Comparison of ENCODE assay signal across 18 cellular contexts in the genomic region with DNA sequence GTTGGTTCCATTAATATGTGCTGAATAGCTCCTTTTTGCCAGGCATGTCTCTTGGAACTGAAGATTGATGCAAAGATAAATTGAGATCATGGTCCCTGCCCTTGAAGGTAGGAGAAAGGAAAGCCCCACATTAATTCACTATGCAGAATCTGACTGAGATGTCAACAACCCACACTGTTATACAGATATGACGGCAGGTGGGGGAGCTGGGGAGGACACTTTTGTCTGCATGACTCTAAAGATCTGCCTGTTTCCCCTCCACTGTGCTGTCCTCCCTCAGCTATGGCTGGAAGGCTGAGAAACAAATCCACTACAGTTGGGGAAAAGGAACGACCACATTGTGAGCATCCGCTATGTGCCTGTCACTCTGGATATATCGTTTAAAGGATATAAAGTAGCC. TPM values are rescaled to one million over a fixed set of nuclear protein-coding genes. Genes with fewer than 3 reads are reported as not detected.
DNase-seq lines count a peak whose midpoint lies in the region; ATAC-seq and TF ChIP-seq lines count a peak whose summit lies in the region.
"Had no signal": no experiment of that assay in that cellular context is flagged by ENCODE, and none has a peak within 500 bp of the region (broad histone marks: within the 10 kb centered on the region; RNA-seq: fewer than 3 reads in every experiment).

No MANE protein-coding gene starts in this region.

- H3K4ac ChIP-seq in IMR-90 (ENCODE audit: low read depth, low read length) (no peak overlapping the region), trophoblast cell (ENCODE audit: low read depth, low read length) (no peak overlapping the region)

- no peak overlapping the region for H3K56ac ChIP-seq in IMR-90 (ENCODE audit: extremely low read depth, insufficient read depth, low read length)

- no peaks in the 10 kb centered on the region for H3K79me2 ChIP-seq in trophoblast cell (ENCODE audit: control insufficient read depth, insufficient read depth, low read length, poor library complexity)

- no peak overlapping the region for H2BK15ac ChIP-seq in IMR-90 (ENCODE audit: low read depth, low read length)

- H4K5ac ChIP-seq in IMR-90 (ENCODE audit: low read depth, low read length) = no peak overlapping the region

- H2BK120ac ChIP-seq in IMR-90 (ENCODE audit: low read depth, low read length) (no peak overlapping the region), trophoblast cell (ENCODE audit: insufficient read depth, low read length, poor library complexity) (no peak overlapping the region)

- CTCF ChIA-PET in IMR-90 (lab: Yijun Ruan, JAX) = interaction anchor here (2.3 kb wide), 1 partner anchor 17 kb away, joined by 11 read pairs; no protein-coding TSS in a partner anchor

- no TSS peak for BruUV-seq in IMR-90 (replicated peaks; lab: Mats Ljungman, UMichigan)

- no peak overlapping the region for H4K12ac ChIP-seq in trophoblast cell (ENCODE audit: low read depth, low read length)

- H3K27me3 ChIP-seq in IMR-90 (ENCODE audit: control insufficient read depth, insufficient read depth, low read length) (no peaks in the 10 kb centered on the region), trophoblast cell (ENCODE audit: insufficient read depth, low read length) (no peaks in the 10 kb centered on the region), MG63 (no peaks in the 10 kb centered on the region)

- H3K27me3 Mint-ChIP-seq in T-helper 17 cell (peaks cover 30% of the 10 kb centered on the region), immature natural killer cell (ENCODE audit: low read depth in 3 of 3) (peaks cover 2 to 4% (median 3%) of the 10 kb centered on the region in 3 donors)

- H2BK5ac ChIP-seq in IMR-90 (ENCODE audit: low read depth, low read length, poor library complexity, severe bottlenecking) (no peak overlapping the region), trophoblast cell (ENCODE audit: low read depth, low read length, poor library complexity) (no peak overlapping the region)

- in situ Hi-C loops in IMR-90 (cut with MboI; ENCODE audit: low sequenced_read_pairs) = no loop called here

- no peak for DNase-seq in IMR-90
- no peak for DNase-seq in T-helper 17 cell
- DNase-seq in immature natural killer cell = no peak
- DNase-seq in trophoblast cell = no peak
- no peak for DNase-seq in CD1c-positive myeloid dendritic cell (ENCODE audit: extremely low spot score)
- no peak for DNase-seq in MG63
- DNase-seq in stimulated activated CD4-positive, alpha-beta T cell treated with anti-CD3 and anti-CD28 coated beads, Interleukin-1b, Interleukin-23, amount 100 ng/mL, for 48 hours = no peak
- DNase-seq: C1 segment of cervical spinal cord; Caco-2; CD4-positive, CD25-positive, alpha-beta regulatory T cell; CD8-positive, alpha-beta T cell; DMS153; DND-41; H9 had no signal

- POLR2A ChIA-PET in IMR-90 (lab: Charles Lee; ENCODE audit: unreplicated experiment) = no interaction called here

- intact Hi-C loops in IMR-90 (cut with micrococcal nuclease) = no loop called here

- no peak overlapping the region for H2BK20ac ChIP-seq in IMR-90 (ENCODE audit: low read depth, low read length)

- H3K9me3 ChIP-seq in IMR-90 (ENCODE audit: control insufficient read depth, insufficient read depth, low read length) (no peaks in the 10 kb centered on the region), T-helper 17 cell (ENCODE audit: control insufficient read depth, low read length, poor library complexity, severe bottlenecking) (no peaks in the 10 kb centered on the region), trophoblast cell (ENCODE audit: insufficient read depth, low read depth, low read length) (no peaks in the 10 kb centered on the region), MG63 (no peaks in the 10 kb centered on the region)
- H3K9me3 ChIP-seq: Caco-2 had no signal

- no peak overlapping the region for H3K4me2 ChIP-seq in IMR-90 (ENCODE audit: low read depth, low read length)
- no peak overlapping the region for H3K4me2 ChIP-seq in trophoblast cell (ENCODE audit: low read length)
- H3K4me2 ChIP-seq: GM23338 had no signal

- H3K27ac ChIP-seq in IMR-90 (ENCODE audit: insufficient read depth, low read length) = no peak overlapping the region
- H3K27ac ChIP-seq in trophoblast cell (ENCODE audit: low read depth, low read length) = no peak overlapping the region

- H3K4me1 ChIP-seq in IMR-90 (ENCODE audit: control insufficient read depth, insufficient read depth, low read length) (peaks cover 7% of the 10 kb centered on the region; the same call in 1 of the 2 replicates), trophoblast cell (ENCODE audit: control insufficient read depth in 1 of 2, insufficient read depth in 2 of 2, low read length in 2 of 2) (peaks cover 2 to 8% of the 10 kb centered on the region in 2 experiments)

- H3K23ac ChIP-seq in IMR-90 (ENCODE audit: low read depth, low read length) (no peak overlapping the region), trophoblast cell (ENCODE audit: low read length) (no peak overlapping the region)

- no peaks in the 10 kb centered on the region for H3K9me1 ChIP-seq in IMR-90 (ENCODE audit: insufficient read depth, low read length)

- H3K4me3 Mint-ChIP-seq in T-helper 17 cell (no peak overlapping the region), immature natural killer cell (peak overlapping the region in 4 of 5 donors; percentile 15 to 66 (median 26))
- H3K4me3 Mint-ChIP-seq: CD4-positive, CD25-positive, alpha-beta regulatory T cell; CD8-positive, alpha-beta T cell; GM23338; H9 had no signal

- H4K8ac ChIP-seq in IMR-90 (ENCODE audit: low read depth in 2 of 2, low read length in 2 of 2) (no peak overlapping the region), trophoblast cell (ENCODE audit: low read depth, low read length) (no peak overlapping the region)

- no peaks in the 10 kb centered on the region for H4K20me1 ChIP-seq in IMR-90 (ENCODE audit: insufficient read depth, low read length)

- H2AFZ ChIP-seq in IMR-90 (replicated peaks; ENCODE audit: low read length, poor library complexity) = no peak overlapping the region
- H2AFZ ChIP-seq in trophoblast cell (ENCODE audit: insufficient read depth, low read length, poor library complexity) = no peak overlapping the region

- TF ChIP-seq RAD21 in IMR-90 (IDR thresholded peaks at IDR 0.05; ENCODE audit: low read length) = no peak

- no peak overlapping the region for H2AK5ac ChIP-seq in IMR-90 (ENCODE audit: low read depth, low read length)
- no peak overlapping the region for H2AK5ac ChIP-seq in trophoblast cell (ENCODE audit: low read length)

- H3K4me1 Mint-ChIP-seq in T-helper 17 cell = no peaks in the 10 kb centered on the region
- peaks cover 21 to 23% of the 10 kb centered on the region in 2 donors for H3K4me1 Mint-ChIP-seq in immature natural killer cell
- H3K4me1 Mint-ChIP-seq: CD4-positive, CD25-positive, alpha-beta regulatory T cell; GM23338; H9 had no signal

- H2BK12ac ChIP-seq in trophoblast cell (ENCODE audit: low read length) = peak overlapping the region; percentile 62

- H4K91ac ChIP-seq in IMR-90 (ENCODE audit: insufficient read depth, low read depth, low read length) (no peak overlapping the region), trophoblast cell (ENCODE audit: low read depth, low read length) (peak overlapping the region; percentile 32)

- WGBS in IMR-90 (ENCODE audit: extremely low coverage in 2 of 2, insufficient read length in 1 of 2), 2 experiments = 89% methylated on average over 4 of the region's 4 CpGs; no CpG with 5 or more reads in 1 of the 2 experiments
- whole genome bisulfite sequencing in trophoblast cell (ENCODE audit: extremely low coverage, insufficient coverage, insufficient read length) = no CpG with 5 or more reads among the region's 4 CpGs

- no peak for TF ChIP-seq POLR2A in IMR-90 (IDR thresholded peaks at IDR 0.05; ENCODE audit: low read depth, low read length)

- H3K9me3 Mint-ChIP-seq in immature natural killer cell = no peaks in the 10 kb centered on the region
- H3K9me3 Mint-ChIP-seq: CD8-positive, alpha-beta T cell; H9 had no signal

- H3K36me3 Mint-ChIP-seq in T-helper 17 cell (ENCODE audit: low read depth) (no peaks in the 10 kb centered on the region), immature natural killer cell (no peaks in the 10 kb centered on the region)
- H3K36me3 Mint-ChIP-seq: CD4-positive, CD25-positive, alpha-beta regulatory T cell; CD8-positive, alpha-beta T cell had no signal

- no peaks in the 10 kb centered on the region for H3K79me1 ChIP-seq in IMR-90 (ENCODE audit: low read depth in 1 of 2, low read length in 2 of 2)
- H3K79me1 ChIP-seq in trophoblast cell (ENCODE audit: low read length) = peaks cover 12% of the 10 kb centered on the region

- ATAC-seq in IMR-90 (ENCODE audit: low read depth) = no peak
- ATAC-seq in T-helper 17 cell = no peak
- no peak for ATAC-seq in GM18502 (IDR thresholded peaks at IDR 0.05; ENCODE audit: poor library complexity, unreplicated experiment)
- ATAC-seq: CD8-positive, alpha-beta T cell; GM23338; HCT116 had no signal

- H3K18ac ChIP-seq in IMR-90 (ENCODE audit: low read depth, low read length) = no peak overlapping the region
- no peak overlapping the region for H3K18ac ChIP-seq in trophoblast cell (ENCODE audit: low read length)

- TF ChIP-seq CTCF in IMR-90 (conservative IDR thresholded peaks at IDR 0.05; ENCODE audit: low read depth, low read length) = no peak

- no peak overlapping the region for H3K14ac ChIP-seq in IMR-90 (replicated peaks; ENCODE audit: low read depth, low read length)
- H3K14ac ChIP-seq in trophoblast cell (ENCODE audit: low read length) = no peak overlapping the region

- H3K27ac Mint-ChIP-seq in T-helper 17 cell (peak overlapping the region; percentile 27), immature natural killer cell (peak overlapping the region in 4 of 6 donors; percentile 55 to 78 (median 70))
- H3K27ac Mint-ChIP-seq: CD4-positive, CD25-positive, alpha-beta regulatory T cell; CD8-positive, alpha-beta T cell; GM23338 had no signal

- dilution Hi-C loops in IMR-90 (cut with HindIII; ENCODE audit: low sequenced_read_pairs, unreplicated experiment) = no loop called here

- H3K4me3 ChIP-seq in IMR-90 (ENCODE audit: insufficient read depth, low read depth, low read length) (no peak overlapping the region), trophoblast cell (ENCODE audit: low read depth, low read length) (no peak overlapping the region), MG63 (no peak overlapping the region)
- H3K4me3 ChIP-seq: GM23338 had no signal

- no peaks in the 10 kb centered on the region for H3K36me3 ChIP-seq in IMR-90 (ENCODE audit: control insufficient read depth, insufficient read depth, low read length)
- H3K36me3 ChIP-seq in trophoblast cell (ENCODE audit: control insufficient read depth in 1 of 2, insufficient read depth in 2 of 2, low read length in 2 of 2) = no peaks in the 10 kb centered on the region
- H3K36me3 ChIP-seq in MG63 = no peaks in the 10 kb centered on the region

- peak overlapping the region; percentile 34 for H2AK9ac ChIP-seq in IMR-90 (replicated peaks; ENCODE audit: low read depth, low read length, poor library complexity)

- H3K9ac ChIP-seq in IMR-90 (ENCODE audit: low read depth, low read length) = no peak overlapping the region
- no peak overlapping the region for H3K9ac ChIP-seq in trophoblast cell (ENCODE audit: low read length)

RNA-seq across cellular contexts. Expression of a gene that starts 36.3 kb away (rescaled TPM):
- total RNA-seq in IMR-90 (2012; rRNA removed) = 33.2 and 34.2 TPM in 2 replicates
- 267 and 338 TPM in 2 replicates for polyA plus RNA-seq in IMR-90 (2012; rRNA removed)
- 354 and 595 TPM in 2 replicates for polyA plus RNA-seq in IMR-90 (2012; cell fraction: cytosol; rRNA removed)
- polyA plus RNA-seq in IMR-90 (2012; cell fraction: nucleus; rRNA removed; ENCODE audit: low replicate concordance) = 197 and 320 TPM in 2 replicates
- total RNA-seq in T-helper 17 cell = under 1 TPM; 0.22 to 0.37 TPM
- polyA plus RNA-seq in immature natural killer cell = 100 to 1,000 TPM; 192 to 270 (median 246) TPM
- polyA plus RNA-seq in trophoblast cell (2013) = 821 and 869 TPM in 2 replicates
- total RNA-seq in MG63 (2014; rRNA removed; shearing (Covaris generic); ENCODE audit: low replicate concordance) = 332 and 410 TPM in 2 replicates
- total RNA-seq: A673; CD8-positive, alpha-beta T cell had no signal

Comparison
In these comparisons a context has a peak if more than half of its experiments do, and no peak if none do; other contexts are left out.
1. RNA of a gene that starts 36.3 kb away (total RNA-seq): 332 to 410 TPM in MG63 and 33.2 to 34.2 TPM in IMR-90; 0.22 to 0.37 TPM in T-helper 17 cell; every median in the first group is over 10 times any median in the second.